ENCODE assay signal across 18 cellular contexts in genomic region chr20:16063876-16064275, GRCh38.
"Had no signal": no experiment of that assay in that cellular context is flagged by ENCODE, and none has a peak within 500 bp of the region (broad histone marks: within the 10 kb centered on the region; RNA-seq: fewer than 3 reads in every experiment).

No MANE protein-coding gene starts in this region.

- H3K36me3 ChIP-seq: pancreas, right lobe of liver, stomach, WERI-Rb-1 had no signal

- H3K27ac Mint-ChIP-seq: activated CD4-positive, alpha-beta memory T cell treated with anti-CD3 and anti-CD28 coated beads for 36 hours; activated naive CD4-positive, alpha-beta T cell treated with anti-CD3 and anti-CD28 coated beads, Interleukin-2, amount 50 U/mL, for 72 hours; activated T-helper 1 cell treated with anti-CD3 and anti-CD28 coated beads, Interleukin-12 subunit alpha, Interleukin-12 subunit beta, Interleukin-2, Interleukin-4 antibody, amounts not matched to agents 30 ng/mL and 10 ng/mL and 1 ng/mL, durations not matched to agents 14 hours and 24 hours and 36 hours; naive thymus-derived CD8-positive, alpha-beta T cell had no signal

- H3K27ac ChIP-seq: pancreas, right lobe of liver, stomach, WERI-Rb-1 had no signal

- ATAC-seq: activated naive CD4-positive, alpha-beta T cell treated with anti-CD3 and anti-CD28 coated beads, Interleukin-2, amount 50 U/mL, for 72 hours; left ventricle myocardium superior; naive thymus-derived CD8-positive, alpha-beta T cell; pancreas; right lobe of liver had no signal

- H3K4me2 ChIP-seq: smooth muscle cell had no signal

- H3K4me3 Mint-ChIP-seq: activated CD4-positive, alpha-beta memory T cell treated with anti-CD3 and anti-CD28 coated beads for 36 hours; activated T-helper 1 cell treated with anti-CD3 and anti-CD28 coated beads, Interleukin-12 subunit alpha, Interleukin-12 subunit beta, Interleukin-2, Interleukin-4 antibody, amounts not matched to agents 30 ng/mL and 10 ng/mL and 1 ng/mL, durations not matched to agents 14 hours and 24 hours and 36 hours; naive thymus-derived CD8-positive, alpha-beta T cell; type B pancreatic cell had no signal

- H3K27me3 ChIP-seq: pancreas, right lobe of liver, stomach, testis had no signal

- H3K27me3 Mint-ChIP-seq: activated CD4-positive, alpha-beta memory T cell treated with anti-CD3 and anti-CD28 coated beads for 36 hours had no signal

- H3K36me3 Mint-ChIP-seq: activated CD4-positive, alpha-beta memory T cell treated with anti-CD3 and anti-CD28 coated beads for 36 hours; activated naive CD4-positive, alpha-beta T cell treated with anti-CD3 and anti-CD28 coated beads, Interleukin-2, amount 50 U/mL, for 72 hours had no signal

- H3K4me1 ChIP-seq: pancreas, right lobe of liver had no signal

- DNase-seq: activated CD4-positive, alpha-beta memory T cell treated with anti-CD3 and anti-CD28 coated beads for 36 hours; activated gamma-delta T cell treated with Interleukin-2 at 50 U/mL for 16 hours; activated T-cell treated with anti-CD3 and anti-CD28 coated beads for 4 hours; caudate nucleus; erythroblast; left ventricle myocardium superior; naive thymus-derived CD8-positive, alpha-beta T cell; pancreas; right lobe of liver; stimulated activated CD4-positive, alpha-beta T cell treated with anti-CD3 and anti-CD28 coated beads, Interleukin-4, amount 100 ng/mL, for 1 hour; stomach; T-helper 2 cell; testis; WERI-Rb-1 had no signal

- H3K9me3 ChIP-seq: pancreas, right lobe of liver, testis had no signal

- H3K4me3 ChIP-seq: pancreas, right lobe of liver, smooth muscle cell, stomach, testis had no signal
